Comparison of ENCODE assay signal across 8 cellular contexts in genomic region chr10:97498076-97498840, GRCh38. TPM values are rescaled to one million over a fixed set of nuclear protein-coding genes. Genes with fewer than 3 reads are reported as not detected.
DNase-seq lines count a peak whose midpoint lies in the region; ATAC-seq and TF ChIP-seq lines count a peak whose summit lies in the region.

Gene MMS19 (minus strand): TSS chr10:97498422. CDS start chr10:97498384, 38 bp downstream.

- peak within 1 kb of the TSS; percentile 97 for H3K14ac ChIP-seq in trophoblast cell (ENCODE audit: low read length)

- peak within 1 kb of the TSS; percentile 95 for H3K18ac ChIP-seq in trophoblast cell (ENCODE audit: low read length)

- peak within 1 kb of the TSS; percentile 92 for H4K8ac ChIP-seq in trophoblast cell (ENCODE audit: low read depth, low read length)

- H3K27me3 ChIP-seq in trophoblast cell (ENCODE audit: insufficient read depth, low read length) (peaks cover 6% of the 10 kb centered on the region), transverse colon (peaks cover 17% of the 10 kb centered on the region)

- peak within 1 kb of the TSS; percentile 89 for H3K27ac ChIP-seq in trophoblast cell (ENCODE audit: low read depth, low read length)
- peak within 1 kb of the TSS; percentile 90 to 99 (median 94) for H3K27ac ChIP-seq in transverse colon

- H4K12ac ChIP-seq in trophoblast cell (ENCODE audit: low read depth, low read length), result peak within 1 kb of the TSS; percentile 86

- TF ChIP-seq POLR2A in transverse colon (IDR thresholded peaks at IDR 0.05), result peak; percentile 75

- ATAC-seq in HG02759 (IDR thresholded peaks at IDR 0.05; ENCODE audit: unreplicated experiment) (peak; percentile 91), Right ventricle myocardium superior (ENCODE audit: poor library complexity) (peak; percentile 92)

- H3K36me3 ChIP-seq in trophoblast cell (ENCODE audit: control insufficient read depth in 1 of 2, insufficient read depth in 2 of 2, low read length in 2 of 2), result peaks cover under 1 to 3% of the 10 kb centered on the region in 2 experiments
- no peaks in the 10 kb centered on the region for H3K36me3 ChIP-seq in transverse colon

- in situ Hi-C loops in transverse colon (cut with MboI; ENCODE audit: low pct_ligation_motif_present in 1 of 4, low pct_unique_long_range_greater_than_20kb in 1 of 4, low sequenced_read_pairs in 3 of 4), result no loop called here

- no CpG with 5 or more reads among the region's 73 CpGs for WGBS in trophoblast cell (ENCODE audit: extremely low coverage, insufficient coverage, insufficient read length)
- 1% methylated on average over 57 of the region's 73 CpGs; no CpG with 5 or more reads in 1 of the 2 donors for WGBS in transverse colon (ENCODE audit: low coverage in 1 of 2), 2 donors

- H3K4me2 ChIP-seq in trophoblast cell (ENCODE audit: low read length), result peak within 1 kb of the TSS; percentile 87

- peak within 1 kb of the TSS; percentile 99 for H3K9ac ChIP-seq in trophoblast cell (ENCODE audit: low read length)

- no peak for TF ChIP-seq CTCF in GM12864 (IDR thresholded peaks at IDR 0.05; ENCODE audit: low read depth, low read length, missing control alignments)
- peak in 1 of 5 experiments; percentile 11 for TF ChIP-seq CTCF in transverse colon (IDR thresholded peaks at IDR 0.05)

- peak within 1 kb of the TSS; percentile 80 for H3K4ac ChIP-seq in trophoblast cell (ENCODE audit: low read depth, low read length)

- intact Hi-C loops in Right ventricle myocardium superior (cut with DNase I), result no loop called here
- intact Hi-C loops in transverse colon (cut with DNase I; ENCODE audit: low total_unique reads), result no loop called here

- H2AK5ac ChIP-seq in trophoblast cell (ENCODE audit: low read length), result peak within 1 kb of the TSS; percentile 78

- no peak for TF ChIP-seq EP300 in transverse colon (IDR thresholded peaks at IDR 0.05; ENCODE audit: low read depth)

- H3K79me2 ChIP-seq in trophoblast cell (ENCODE audit: control insufficient read depth, insufficient read depth, low read length, poor library complexity), result peaks cover 17% of the 10 kb centered on the region

- H2BK5ac ChIP-seq in trophoblast cell (ENCODE audit: low read depth, low read length, poor library complexity), result peak within 1 kb of the TSS; percentile 78

- H3K23ac ChIP-seq in trophoblast cell (ENCODE audit: low read length), result no peak within 1 kb of the TSS

- H3K9me3 ChIP-seq in trophoblast cell (ENCODE audit: insufficient read depth, low read depth, low read length), result no peaks in the 10 kb centered on the region
- no peaks in the 10 kb centered on the region for H3K9me3 ChIP-seq in transverse colon

- H4K91ac ChIP-seq in trophoblast cell (ENCODE audit: low read depth, low read length), result peak within 1 kb of the TSS; percentile 93

- peak within 1 kb of the TSS; percentile 93 for H2AFZ ChIP-seq in trophoblast cell (ENCODE audit: insufficient read depth, low read length, poor library complexity)

- H3K4me1 ChIP-seq in trophoblast cell (ENCODE audit: control insufficient read depth in 1 of 2, insufficient read depth in 2 of 2, low read length in 2 of 2), result peaks cover 10 to 11% of the 10 kb centered on the region in 2 experiments
- H3K4me1 ChIP-seq in transverse colon, result peaks cover 9 to 36% (median 18%) of the 10 kb centered on the region in 4 donors

- peak within 1 kb of the TSS; percentile 78 for H2BK120ac ChIP-seq in trophoblast cell (ENCODE audit: insufficient read depth, low read length, poor library complexity)

- peak within 1 kb of the TSS; percentile 25 for H2BK12ac ChIP-seq in trophoblast cell (ENCODE audit: low read length)

- H3K4me3 ChIP-seq in GM12864 (ENCODE audit: low read depth, low read length) (peak within 1 kb of the TSS; percentile 93), trophoblast cell (ENCODE audit: low read depth, low read length) (peak within 1 kb of the TSS; percentile 99), transverse colon (peak within 1 kb of the TSS; percentile 78 to 92 (median 86))

- peaks cover 14% of the 10 kb centered on the region for H3K79me1 ChIP-seq in trophoblast cell (ENCODE audit: low read length)

- DNase-seq in GM12864 (ENCODE audit: low read depth) (peak; percentile 77), NCI-H1417 (lab: John Stamatoyannopoulos, UW) (peak; percentile 94 to 98 (median 98)), SW 1271 (lab: John Stamatoyannopoulos, UW) (peak; percentile 84 to 98), Right ventricle myocardium superior (peak; percentile 100), trophoblast cell (peak; percentile 99 to 100), transverse colon (peak; percentile 100)
- DNase-seq in activated naive CD8-positive, alpha-beta T cell treated with anti-CD3 and anti-CD28 coated beads, Interleukin-2, amount 50 U/mL, for 16 hours (ENCODE audit: low read depth, low spot score), result peak; percentile 98

RNA-seq across cellular contexts. Expression of gene MMS19, which starts in this region (rescaled TPM):
- total RNA-seq in Right ventricle myocardium superior, result 34.0 TPM
- 91.9 and 93.6 TPM in 2 replicates for polyA plus RNA-seq in trophoblast cell (2013)
- total RNA-seq in transverse colon, result 100 to 1,000 TPM in 3 of 4 donors, 10 to 100 TPM in 1; 62.8 to 116 (median 106) TPM

Comparison
In these comparisons a context has a peak if more than half of its experiments do, and no peak if none do; other contexts are left out.
1. Peak in every context shown above with its lines: DNase-seq, ATAC-seq, H3K4me3 ChIP-seq and H3K27ac ChIP-seq.